In genomic region chr9:90808226-90808797, GRCh38 we compare ENCODE assay signal across 24 cellular contexts. TPM values are rescaled to one million over a fixed set of nuclear protein-coding genes. Genes with fewer than 3 reads are reported as not detected.
DNase-seq lines count a peak whose midpoint lies in the region; ATAC-seq and TF ChIP-seq lines count a peak whose summit lies in the region.
"Had no signal": no experiment of that assay in that cellular context is flagged by ENCODE, and none has a peak within 500 bp of the region (broad histone marks: within the 10 kb centered on the region; RNA-seq: fewer than 3 reads in every experiment).

No MANE protein-coding gene starts in this region.

- intact Hi-C loops in activated CD4-positive, alpha-beta T cell treated with anti-CD3 and anti-CD28 coated beads, Interleukin-2, amount 10 ng/mL, durations not matched to agents 24 days and 14 days (cut with micrococcal nuclease): no loop called here
- intact Hi-C loops in activated CD4-positive, alpha-beta T cell treated with anti-CD3 and anti-CD28 coated beads for 36 hours (cut with DNase I, micrococcal nuclease): no loop called here
- intact Hi-C loops in natural killer cell (cut with micrococcal nuclease): no loop called here

- H3K36me3 ChIP-seq in WERI-Rb-1: peaks cover 63% of the 10 kb centered on the region
- H3K36me3 ChIP-seq: thoracic aorta had no signal

- TF ChIP-seq CTCF in WERI-Rb-1 (IDR thresholded peaks at IDR 0.05; ENCODE audit: low read depth, low read length): no peak
- no peak for TF ChIP-seq CTCF in natural killer cell (IDR thresholded peaks at IDR 0.05)

- no peak for ATAC-seq in activated CD4-positive, alpha-beta T cell treated with anti-CD3 and anti-CD28 coated beads for 36 hours
- ATAC-seq in natural killer cell (peak in 2 of 3 donors; percentile 7 to 23), HG03520 (IDR thresholded peaks at IDR 0.05; ENCODE audit: unreplicated experiment) (no peak), HG03432 (IDR thresholded peaks at IDR 0.05; ENCODE audit: unreplicated experiment) (no peak), SK-N-SH treated with all-trans-retinoic acid at 6 μM for 48 hours (no peak)
- ATAC-seq: Panc1 had no signal

- H3K9me3 Mint-ChIP-seq in activated CD4-positive, alpha-beta T cell treated with anti-CD3 and anti-CD28 coated beads, Interleukin-2, amount 10 ng/mL, durations not matched to agents 24 days and 14 days: no peaks in the 10 kb centered on the region
- no peaks in the 10 kb centered on the region for H3K9me3 Mint-ChIP-seq in activated CD4-positive, alpha-beta T cell treated with anti-CD3 and anti-CD28 coated beads for 36 hours (ENCODE audit: low read depth)
- no peaks in the 10 kb centered on the region for H3K9me3 Mint-ChIP-seq in natural killer cell
- H3K9me3 Mint-ChIP-seq: activated naive CD8-positive, alpha-beta T cell treated with anti-CD3 and anti-CD28 coated beads for 36 hours; activated T-helper 2 cell treated with anti-CD3 and anti-CD28 coated beads, Interferon-gamma antibody, Interleukin-2, Interleukin-4, amounts not matched to agents 10 μg/mL and 5 μg/mL and 100 μg/mL, durations not matched to agents 14 hours and 24 hours and 36 hours; central memory CD8-positive, alpha-beta T cell had no signal

- no peaks in the 10 kb centered on the region for H3K36me3 Mint-ChIP-seq in activated CD4-positive, alpha-beta T cell treated with anti-CD3 and anti-CD28 coated beads, Interleukin-2, amount 10 ng/mL, durations not matched to agents 24 days and 14 days (ENCODE audit: low read depth)
- H3K36me3 Mint-ChIP-seq in activated CD4-positive, alpha-beta T cell treated with anti-CD3 and anti-CD28 coated beads for 36 hours (ENCODE audit: low read depth): no peaks in the 10 kb centered on the region
- no peaks in the 10 kb centered on the region for H3K36me3 Mint-ChIP-seq in natural killer cell
- H3K36me3 Mint-ChIP-seq: activated naive CD8-positive, alpha-beta T cell treated with anti-CD3 and anti-CD28 coated beads for 36 hours had no signal

- peak overlapping the region; percentile 99 for H3K27ac ChIP-seq in WERI-Rb-1
- H3K27ac ChIP-seq: thoracic aorta had no signal

- no peaks in the 10 kb centered on the region for H3K27me3 ChIP-seq in WERI-Rb-1 (ENCODE audit: insufficient read depth, low read depth, severe bottlenecking)

- H3K27ac Mint-ChIP-seq in activated CD4-positive, alpha-beta T cell treated with anti-CD3 and anti-CD28 coated beads, Interleukin-2, amount 10 ng/mL, durations not matched to agents 24 days and 14 days: no peak overlapping the region
- no peak overlapping the region for H3K27ac Mint-ChIP-seq in activated CD4-positive, alpha-beta T cell treated with anti-CD3 and anti-CD28 coated beads for 36 hours
- peak overlapping the region; percentile 77 to 93 for H3K27ac Mint-ChIP-seq in natural killer cell
- H3K27ac Mint-ChIP-seq: activated naive CD8-positive, alpha-beta T cell treated with anti-CD3 and anti-CD28 coated beads for 36 hours; activated T-helper 2 cell treated with anti-CD3 and anti-CD28 coated beads, Interferon-gamma antibody, Interleukin-2, Interleukin-4, amounts not matched to agents 10 μg/mL and 5 μg/mL and 100 μg/mL, durations not matched to agents 14 hours and 24 hours and 36 hours had no signal

- H3K9me3 ChIP-seq in WERI-Rb-1 (ENCODE audit: severe bottlenecking): no peaks in the 10 kb centered on the region
- H3K9me3 ChIP-seq: Caco-2, thoracic aorta had no signal

- no peak overlapping the region for H3K4me3 ChIP-seq in WERI-Rb-1 (ENCODE audit: low read depth, low read length)
- H3K4me3 ChIP-seq: skin epidermis, thoracic aorta had no signal

- POLR2A ChIA-PET in activated CD4-positive, alpha-beta T cell treated with anti-CD3 and anti-CD28 coated beads for 36 hours (lab: Charles Lee): no interaction called here

- CTCF ChIA-PET in activated CD4-positive, alpha-beta T cell treated with anti-CD3 and anti-CD28 coated beads for 36 hours (lab: Charles Lee): interaction anchor here (0.6 kb wide), 1 partner anchor 78 kb away, joined by 3 read pairs; no protein-coding TSS in a partner anchor

- DNase-seq in activated CD4-positive, alpha-beta T cell treated with anti-CD3 and anti-CD28 coated beads, Interleukin-2, amount 10 ng/mL, durations not matched to agents 24 days and 14 days: peak; percentile 37
- no peak for DNase-seq in activated CD4-positive, alpha-beta T cell treated with anti-CD3 and anti-CD28 coated beads for 36 hours
- no peak for DNase-seq in WERI-Rb-1
- no peak for DNase-seq in natural killer cell
- no peak for DNase-seq in cortex of kidney (lab: John Stamatoyannopoulos, UW)
- DNase-seq: activated CD8-positive, alpha-beta memory T cell treated with anti-CD3 and anti-CD28 coated beads, Interleukin-2, amount 50 U/mL, for 4 hours; activated naive CD8-positive, alpha-beta T cell treated with anti-CD3 and anti-CD28 coated beads for 36 hours; Caco-2; DND-41; erythroblast; foreskin melanocyte; hippocampal formation; NCI-H345; SIG-M5; stimulated activated naive CD4-positive, alpha-beta T cell treated with Interleukin-2 at 50 U/mL for 16 hours had no signal

- peaks cover 2% of the 10 kb centered on the region for H3K4me1 Mint-ChIP-seq in activated CD4-positive, alpha-beta T cell treated with anti-CD3 and anti-CD28 coated beads, Interleukin-2, amount 10 ng/mL, durations not matched to agents 24 days and 14 days
- no peaks in the 10 kb centered on the region for H3K4me1 Mint-ChIP-seq in activated CD4-positive, alpha-beta T cell treated with anti-CD3 and anti-CD28 coated beads for 36 hours
- peaks cover 91 to 94% of the 10 kb centered on the region in 2 donors for H3K4me1 Mint-ChIP-seq in natural killer cell
- H3K4me1 Mint-ChIP-seq: activated naive CD8-positive, alpha-beta T cell treated with anti-CD3 and anti-CD28 coated beads for 36 hours; central memory CD8-positive, alpha-beta T cell had no signal

- H3K4me3 Mint-ChIP-seq in activated CD4-positive, alpha-beta T cell treated with anti-CD3 and anti-CD28 coated beads, Interleukin-2, amount 10 ng/mL, durations not matched to agents 24 days and 14 days: no peak overlapping the region
- no peak overlapping the region for H3K4me3 Mint-ChIP-seq in activated CD4-positive, alpha-beta T cell treated with anti-CD3 and anti-CD28 coated beads for 36 hours
- H3K4me3 Mint-ChIP-seq in natural killer cell: peak overlapping the region; percentile 83
- H3K4me3 Mint-ChIP-seq: activated naive CD8-positive, alpha-beta T cell treated with anti-CD3 and anti-CD28 coated beads for 36 hours; central memory CD8-positive, alpha-beta T cell had no signal

- peaks cover 63% of the 10 kb centered on the region for H3K27me3 Mint-ChIP-seq in activated CD4-positive, alpha-beta T cell treated with anti-CD3 and anti-CD28 coated beads, Interleukin-2, amount 10 ng/mL, durations not matched to agents 24 days and 14 days
- H3K27me3 Mint-ChIP-seq in activated CD4-positive, alpha-beta T cell treated with anti-CD3 and anti-CD28 coated beads for 36 hours: peaks cover 42% of the 10 kb centered on the region
- no peaks in the 10 kb centered on the region for H3K27me3 Mint-ChIP-seq in natural killer cell (ENCODE audit: low read depth in 2 of 2)

TF ChIP-seq in SK-N-SH treated with all-trans-retinoic acid at 6 μM for 48 hours, 23 proteins besides CTCF, POLR2A, EP300 and RAD21:
- TF ChIP-seq TCF4 (CRISPR knock-in tag; IDR thresholded peaks at IDR 0.05; ENCODE audit: borderline replicate concordance): no peak
- TF ChIP-seq, protein P1, sequence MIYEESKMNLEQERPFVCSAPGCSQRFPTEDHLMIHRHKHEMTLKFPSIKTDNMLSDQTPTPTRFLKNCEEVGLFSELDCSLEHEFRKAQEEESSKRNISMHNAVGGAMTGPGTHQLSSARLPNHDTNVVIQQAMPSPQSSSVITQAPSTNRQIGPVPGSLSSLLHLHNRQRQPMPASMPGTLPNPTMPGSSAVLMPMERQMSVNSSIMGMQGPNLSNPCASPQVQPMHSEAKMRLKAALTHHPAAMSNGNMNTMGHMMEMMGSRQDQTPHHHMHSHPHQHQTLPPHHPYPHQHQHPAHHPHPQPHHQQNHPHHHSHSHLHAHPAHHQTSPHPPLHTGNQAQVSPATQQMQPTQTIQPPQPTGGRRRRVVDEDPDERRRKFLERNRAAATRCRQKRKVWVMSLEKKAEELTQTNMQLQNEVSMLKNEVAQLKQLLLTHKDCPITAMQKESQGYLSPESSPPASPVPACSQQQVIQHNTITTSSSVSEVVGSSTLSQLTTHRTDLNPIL (CRISPR knock-in tag; IDR thresholded peaks at IDR 0.05; ENCODE audit: low read depth): no peak
- no peak for TF ChIP-seq ESRRG (CRISPR knock-in tag; IDR thresholded peaks at IDR 0.05)

RNA-seq across cellular contexts. Expression of gene SYK, which starts 6.7 kb away (rescaled TPM):
- 0.05 and 0.16 TPM in 2 replicates for total RNA-seq in activated CD4-positive, alpha-beta T cell treated with anti-CD3 and anti-CD28 coated beads, Interleukin-2, amount 10 ng/mL, durations not matched to agents 24 days and 14 days
- total RNA-seq in activated CD4-positive, alpha-beta T cell treated with anti-CD3 and anti-CD28 coated beads for 36 hours: under 1 TPM; 0.11 to 0.64 TPM
- total RNA-seq in natural killer cell: 100 to 1,000 TPM in 1 of 3 donors, 10 to 100 TPM in 2; 75.5 to 104 (median 78.0) TPM
- total RNA-seq: A172 had no signal

Comparison
In these comparisons a context has a peak if more than half of its experiments do, and no peak if none do; other contexts are left out.
1. H3K27ac Mint-ChIP-seq: peak in natural killer cell (2 of 2); none in activated CD4-positive, alpha-beta T cell treated with anti-CD3 and anti-CD28 coated beads, Interleukin-2, amount 10 ng/mL, durations not matched to agents 24 days and 14 days (single experiment) and activated CD4-positive, alpha-beta T cell treated with anti-CD3 and anti-CD28 coated beads for 36 hours (single experiment).
2. ATAC-seq: peak in natural killer cell (2 of 3); none in activated CD4-positive, alpha-beta T cell treated with anti-CD3 and anti-CD28 coated beads for 36 hours (single experiment), HG03520 (single experiment), HG03432 (single experiment) and SK-N-SH treated with all-trans-retinoic acid at 6 μM for 48 hours (single experiment).
3. RNA of gene SYK, which starts 6.7 kb away (total RNA-seq): 75.5 to 104 TPM in natural killer cell; 0.11 to 0.64 TPM in activated CD4-positive, alpha-beta T cell treated with anti-CD3 and anti-CD28 coated beads for 36 hours and 0.05 to 0.16 TPM in activated CD4-positive, alpha-beta T cell treated with anti-CD3 and anti-CD28 coated beads, Interleukin-2, amount 10 ng/mL, durations not matched to agents 24 days and 14 days; every median in the first group is over 10 times any median in the second.